Comparison of ENCODE assay signal across 14 cellular contexts in the genomic region with DNA sequence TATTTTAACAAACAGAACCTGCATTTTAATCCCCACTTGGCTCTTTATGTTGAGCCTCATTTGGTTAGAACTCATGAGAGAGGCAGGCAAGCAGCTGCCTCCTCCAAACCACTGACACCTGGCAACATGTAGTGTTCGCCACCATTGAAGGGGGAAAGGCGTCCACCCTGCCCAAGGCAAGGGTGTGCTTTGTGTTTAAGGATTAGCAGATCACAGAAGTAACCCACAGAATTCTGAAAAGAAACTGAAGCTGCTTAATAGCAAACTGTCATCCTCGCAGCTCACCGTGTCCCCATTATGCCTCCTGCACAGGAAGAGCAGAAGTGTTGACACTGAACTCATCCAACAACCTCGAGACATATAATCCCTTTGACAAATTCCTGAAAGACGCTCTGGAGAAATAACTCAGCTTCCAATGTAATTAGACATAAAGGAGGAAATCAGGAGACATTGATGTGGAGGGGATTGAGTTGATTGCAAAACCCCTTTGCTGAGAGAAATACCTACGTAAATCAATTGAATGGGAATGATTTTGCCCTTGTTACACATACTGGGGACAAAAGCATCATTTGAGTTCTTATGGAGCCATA. TPM values are rescaled to one million over a fixed set of nuclear protein-coding genes. Genes with fewer than 3 reads are reported as not detected.
DNase-seq lines count a peak whose midpoint lies in the region; ATAC-seq and TF ChIP-seq lines count a peak whose summit lies in the region.
"Had no signal": no experiment of that assay in that cellular context is flagged by ENCODE, and none has a peak within 500 bp of the region (broad histone marks: within the 10 kb centered on the region; RNA-seq: fewer than 3 reads in every experiment).

No MANE protein-coding gene starts in this region.

- no peaks in the 10 kb centered on the region for H3F3A ChIP-seq in SK-N-SH (replicated peaks; ENCODE audit: insufficient read depth)

- no peaks in the 10 kb centered on the region for H3K9me3 ChIP-seq in parathyroid adenoma (ENCODE audit: control insufficient read depth, low read length)
- no peaks in the 10 kb centered on the region for H3K9me3 ChIP-seq in SK-N-SH

- H3K27ac Mint-ChIP-seq in effector memory CD8-positive, alpha-beta T cell: no peak overlapping the region

- no peaks in the 10 kb centered on the region for H3K9me3 Mint-ChIP-seq in effector memory CD8-positive, alpha-beta T cell

- peaks cover 17 to 30% of the 10 kb centered on the region in 2 donors for H3K27me3 Mint-ChIP-seq in effector memory CD8-positive, alpha-beta T cell

- H3K79me2 ChIP-seq in parathyroid adenoma: no peaks in the 10 kb centered on the region
- H3K79me2 ChIP-seq in SK-N-SH (ENCODE audit: insufficient read depth): no peaks in the 10 kb centered on the region

- POLR2A ChIA-PET in SK-N-SH (lab: Yijun Ruan, JAX): no interaction called here

- no peak for TF ChIP-seq RAD21 in SK-N-SH (IDR thresholded peaks at IDR 0.05; ENCODE audit: low read length)

- H3K4me1 ChIP-seq in parathyroid adenoma (peaks cover 21% of the 10 kb centered on the region), SK-N-SH (ENCODE audit: control insufficient read depth in 1 of 2, insufficient read depth in 2 of 2, low read depth in 1 of 2, low read length in 1 of 2) (peaks cover 0 to 6% of the 10 kb centered on the region in 2 experiments; a peak in 1 of 4 replicates)

- no peaks in the 10 kb centered on the region for H3K36me3 Mint-ChIP-seq in effector memory CD8-positive, alpha-beta T cell (ENCODE audit: insufficient read depth)

- WGBS in SK-N-SH (ENCODE audit: low lambda C conversion rate): 83% methylated on average over 7 of the region's 7 CpGs

- H3K4me1 Mint-ChIP-seq in effector memory CD8-positive, alpha-beta T cell (ENCODE audit: low read depth in 2 of 2): no peaks in the 10 kb centered on the region

- no peak for ATAC-seq in effector memory CD8-positive, alpha-beta T cell (replicated peaks)

- H3K27ac ChIP-seq in parathyroid adenoma: no peak overlapping the region
- no peak overlapping the region for H3K27ac ChIP-seq in SK-N-SH (ENCODE audit: low read depth in 2 of 2, low read length in 1 of 2)

- TF ChIP-seq CTCF in parathyroid adenoma (IDR thresholded peaks at IDR 0.05) (no peak), SK-N-SH (IDR thresholded peaks at IDR 0.05) (no peak)

- TF ChIP-seq EP300 in SK-N-SH (IDR thresholded peaks at IDR 0.05; ENCODE audit: borderline replicate concordance in 1 of 2, low read depth in 1 of 2, low read length in 1 of 2): no peak

- H3K4me2 ChIP-seq in parathyroid adenoma (ENCODE audit: low read length): no peak overlapping the region
- no peak overlapping the region for H3K4me2 ChIP-seq in SK-N-SH

- H3K4me3 Mint-ChIP-seq in effector memory CD8-positive, alpha-beta T cell: no peak overlapping the region

- no peaks in the 10 kb centered on the region for H3K27me3 ChIP-seq in parathyroid adenoma (ENCODE audit: control insufficient read depth, insufficient read depth, low read length)
- no peaks in the 10 kb centered on the region for H3K27me3 ChIP-seq in SK-N-SH (ENCODE audit: insufficient read depth)

- DNase-seq in Jurkat, Clone E6-1 (ENCODE audit: low read depth, low spot score): peak; percentile 86
- peak; percentile 29 for DNase-seq in NCI-H460 (ENCODE audit: extremely low read depth, low read depth)
- DNase-seq in iris pigment epithelial cell (ENCODE audit: low read depth): peak; percentile 25
- DNase-seq in SK-N-SH: no peak
- no peak for DNase-seq in activated gamma-delta T cell (lab: John Stamatoyannopoulos, UW)
- DNase-seq in effector memory CD8-positive, alpha-beta T cell: no peak
- DNase-seq: COR-L47, H7, Kasumi-1, NCI-H1417, NCI-H187 treated with DMSO at 0.1 percent for 48 hours, NCI-H524 treated with DMSO at 0.1 percent for 48 hours, SHP77 treated with DMSO at 0.1 percent for 48 hours had no signal

- H3K4me3 ChIP-seq in Jurkat, Clone E6-1 (ENCODE audit: low read length): peak overlapping the region; percentile 30
- H3K4me3 ChIP-seq in parathyroid adenoma (ENCODE audit: low read depth, low read length) (no peak overlapping the region), SK-N-SH (ENCODE audit: low read depth in 2 of 2, low read length in 1 of 2) (no peak overlapping the region)

- H3K9me2 ChIP-seq in SK-N-SH: no peaks in the 10 kb centered on the region

- H3K36me3 ChIP-seq in parathyroid adenoma (ENCODE audit: control insufficient read depth, insufficient read depth, low read length): no peaks in the 10 kb centered on the region
- no peaks in the 10 kb centered on the region for H3K36me3 ChIP-seq in SK-N-SH (replicated peaks in 1 of 2; ENCODE audit: control insufficient read depth in 1 of 2, insufficient read depth in 2 of 2, low read length in 1 of 2)

- H4K20me1 ChIP-seq in SK-N-SH (ENCODE audit: insufficient read depth): no peaks in the 10 kb centered on the region

- H3K9ac ChIP-seq in parathyroid adenoma: no peak overlapping the region
- H3K9ac ChIP-seq in SK-N-SH: no peak overlapping the region

- CTCF ChIA-PET in SK-N-SH (lab: Yijun Ruan, JAX): no interaction called here

- H2AFZ ChIP-seq in parathyroid adenoma: peak overlapping the region; percentile 31
- no peak overlapping the region for H2AFZ ChIP-seq in SK-N-SH (ENCODE audit: low read depth)

TF ChIP-seq in SK-N-SH, 30 proteins besides CTCF, POLR2A, EP300 and RAD21:
- TF ChIP-seq POLR2AphosphoS5 (IDR thresholded peaks at IDR 0.05; ENCODE audit: low read depth, low read length) (no peak), TCF12 (IDR thresholded peaks at IDR 0.05) (no peak), GABPA (IDR thresholded peaks at IDR 0.05; ENCODE audit: low read depth) (no peak), SIN3A (IDR thresholded peaks at IDR 0.05; ENCODE audit: borderline replicate concordance, low read depth, low read length) (no peak)

RNA-seq across cellular contexts. Expression of a gene that starts 47.9 kb away (rescaled TPM):
- polyA plus RNA-seq in Jurkat, Clone E6-1 (2012; ENCODE audit: insufficient read depth, insufficient read length): 0.44 TPM
- total RNA-seq in NCI-H460 (2014; rRNA removed; shearing (Covaris generic)): 11.2 and 13.0 TPM in 2 replicates
- 48.0 and 51.0 TPM in 2 replicates for polyA plus RNA-seq in NCI-H460 (2014; cell fraction: nucleus; rRNA removed)
- polyA plus RNA-seq in SK-N-SH (2012; rRNA removed): 373 and 509 TPM in 2 replicates
- 589 and 747 TPM in 2 replicates for polyA plus RNA-seq in SK-N-SH (2012; cell fraction: cytosol; rRNA removed)
- 127 and 310 TPM in 2 replicates for polyA plus RNA-seq in SK-N-SH (2012; cell fraction: nucleus; rRNA removed)

Comparison
In these comparisons a context has a peak if more than half of its experiments do, and no peak if none do; other contexts are left out.
1. DNase-seq: peak in Jurkat, Clone E6-1 (single experiment), NCI-H460 (single experiment) and iris pigment epithelial cell (single experiment); none in SK-N-SH (single experiment), activated gamma-delta T cell (single experiment) and effector memory CD8-positive, alpha-beta T cell (0 of 3).